Comparison of ENCODE assay signal across 9 cellular contexts in genomic region chr2:131495506-131495905, GRCh38. TPM values are rescaled to one million over a fixed set of nuclear protein-coding genes. Genes with fewer than 3 reads are reported as not detected.
A peak's percentile ranks its signal among the peaks of the same experiment; 100 is the strongest.
DNase-seq lines count a peak whose midpoint lies in the region; ATAC-seq, FAIRE-seq and TF ChIP-seq lines count a peak whose summit lies in the region.
"Not testable (repeated sequence)": the region's sequence is repeated elsewhere in the genome, so short reads cannot be mapped to it uniquely, and the experiment has no call there.
"Had no signal": no experiment of that assay in that cellular context is flagged by ENCODE, and none has a peak within 500 bp of the region (broad histone marks: within the 10 kb centered on the region; RNA-seq: fewer than 3 reads in every experiment).

No MANE protein-coding gene starts in this region.

- H3T11ph ChIP-seq in H9 (ENCODE audit: low read length): not testable (repeated sequence)

- not testable (repeated sequence) for TF ChIP-seq EP300 in K562 (IDR thresholded peaks at IDR 0.05; ENCODE audit: low read length)

- peak overlapping the region; percentile 1 to 68 (median 56) for H3K27ac Mint-ChIP-seq in CD4-positive, CD25-positive, alpha-beta regulatory T cell
- H3K27ac Mint-ChIP-seq in H9; activated CD4-positive, alpha-beta memory T cell treated with anti-CD3 and anti-CD28 coated beads, Interleukin-2, amount 10 ng/mL, durations not matched to agents 7 days and 5 days; activated T-helper 2 cell treated with anti-CD3 and anti-CD28 coated beads, Interferon-gamma antibody, Interleukin-2, Interleukin-4, amounts not matched to agents 10 μg/mL and 5 μg/mL and 100 μg/mL, durations not matched to agents 14 hours and 24 hours and 36 hours; progenitor cell of endocrine pancreas: not testable (repeated sequence)
- H3K27ac Mint-ChIP-seq in T-helper 1 cell treated with Interleukin-12 subunit alpha and Interleukin-12 subunit beta and Interleukin-4 antibody, amounts not matched to agents 30 μg/mL and 1 μg/mL, for 36 hours: peak overlapping the region; percentile 14
- peak overlapping the region in 5 of 9 donors; percentile 28 to 74 (median 63) for H3K27ac Mint-ChIP-seq in naive thymus-derived CD4-positive, alpha-beta T cell

- H3K14ac ChIP-seq in H9 (ENCODE audit: insufficient read depth, low read length): not testable (repeated sequence)

- peaks cover 22% of the 10 kb centered on the region for H3K4me1 ChIP-seq in CD4-positive, CD25-positive, alpha-beta regulatory T cell (ENCODE audit: control insufficient read depth, insufficient read depth, low read length, poor library complexity, severe bottlenecking)
- not testable (repeated sequence) for H3K4me1 ChIP-seq in H9 (ENCODE audit: insufficient read depth, low read length)
- H3K4me1 ChIP-seq in K562 (replicated peaks in 1 of 2; ENCODE audit: control insufficient read depth in 2 of 2, insufficient read depth in 2 of 2, low read length in 2 of 2): peaks cover 6 to 22% of the 10 kb centered on the region in 2 experiments; a peak in 4 of 5 replicates
- H3K4me1 ChIP-seq in naive thymus-derived CD4-positive, alpha-beta T cell (ENCODE audit: control insufficient read depth in 2 of 2, insufficient read depth in 2 of 2, low read length in 2 of 2): peaks cover 9 to 12% of the 10 kb centered on the region in 2 donors

- BruUV-seq in K562 (replicated peaks; lab: Mats Ljungman, UMichigan): not testable (repeated sequence)

- H2BK15ac ChIP-seq in H9 (ENCODE audit: low read depth, low read length): not testable (repeated sequence)

- intact Hi-C loops in activated T-helper 2 cell treated with anti-CD3 and anti-CD28 coated beads, Interferon-gamma antibody, Interleukin-2, Interleukin-4, amounts not matched to agents 10 μg/mL and 5 μg/mL and 100 μg/mL, durations not matched to agents 14 hours and 24 hours and 36 hours (cut with micrococcal nuclease); K562 (cut with micrococcal nuclease): not testable (repeated sequence)
- intact Hi-C loops in naive thymus-derived CD4-positive, alpha-beta T cell (cut with micrococcal nuclease): loop anchor here (10.0 kb wide), 2 partner anchors 671 to 1121 kb away; no protein-coding TSS in a partner anchor

- H3K9ac ChIP-seq in H9 (ENCODE audit: extremely low read depth, insufficient read length, low read length); K562 (ENCODE audit: insufficient read depth in 1 of 2, low read depth in 2 of 2, low read length in 2 of 2): not testable (repeated sequence)

- not testable (repeated sequence) for H4K8ac ChIP-seq in H9 (replicated peaks; ENCODE audit: insufficient read length, low read depth, low read length)

- not testable (repeated sequence) for H2AK5ac ChIP-seq in H9 (ENCODE audit: insufficient read length, low read length)

- H3K4me3 Mint-ChIP-seq in CD4-positive, CD25-positive, alpha-beta regulatory T cell: peak overlapping the region; percentile 57 to 100 (median 77)
- H3K4me3 Mint-ChIP-seq in H9: peak overlapping the region; percentile 35 to 42; a peak in 3 of 5 replicates
- peak overlapping the region; percentile 23 for H3K4me3 Mint-ChIP-seq in T-helper 1 cell treated with Interleukin-12 subunit alpha and Interleukin-12 subunit beta and Interleukin-4 antibody, amounts not matched to agents 30 μg/mL and 1 μg/mL, for 36 hours
- peak overlapping the region; percentile 25 for H3K4me3 Mint-ChIP-seq in activated CD4-positive, alpha-beta memory T cell treated with anti-CD3 and anti-CD28 coated beads, Interleukin-2, amount 10 ng/mL, durations not matched to agents 7 days and 5 days
- H3K4me3 Mint-ChIP-seq in activated T-helper 2 cell treated with anti-CD3 and anti-CD28 coated beads, Interferon-gamma antibody, Interleukin-2, Interleukin-4, amounts not matched to agents 10 μg/mL and 5 μg/mL and 100 μg/mL, durations not matched to agents 14 hours and 24 hours and 36 hours (ENCODE audit: low read depth): peak overlapping the region; percentile 47
- peak overlapping the region; percentile 33 to 93 (median 44) for H3K4me3 Mint-ChIP-seq in naive thymus-derived CD4-positive, alpha-beta T cell
- H3K4me3 Mint-ChIP-seq in progenitor cell of endocrine pancreas (ENCODE audit: low read depth): peak overlapping the region; percentile 98

- not testable (repeated sequence) for H3K9me1 ChIP-seq in K562 (ENCODE audit: control insufficient read depth, insufficient read depth, low read length)

- H3K36me3 ChIP-seq in CD4-positive, CD25-positive, alpha-beta regulatory T cell (ENCODE audit: control insufficient read depth, insufficient read depth, low read length): peaks cover 18% of the 10 kb centered on the region
- peaks cover 40% of the 10 kb centered on the region; the same call in 2 of the 3 replicates for H3K36me3 ChIP-seq in K562 (ENCODE audit: control insufficient read depth, insufficient read depth, low read length)
- H3K36me3 ChIP-seq in naive thymus-derived CD4-positive, alpha-beta T cell (ENCODE audit: control insufficient read depth in 2 of 3, insufficient read depth in 3 of 3, low read length in 3 of 3): peaks cover 0 to 27% (median 0%) of the 10 kb centered on the region in 3 experiments

- H4K5ac ChIP-seq in H9 (ENCODE audit: insufficient read length, low read depth, low read length): not testable (repeated sequence)

- H3K27me3 Mint-ChIP-seq in CD4-positive, CD25-positive, alpha-beta regulatory T cell; H9 (ENCODE audit: low read depth); T-helper 1 cell treated with Interleukin-12 subunit alpha and Interleukin-12 subunit beta and Interleukin-4 antibody, amounts not matched to agents 30 μg/mL and 1 μg/mL, for 36 hours (ENCODE audit: low read depth); activated CD4-positive, alpha-beta memory T cell treated with anti-CD3 and anti-CD28 coated beads, Interleukin-2, amount 10 ng/mL, durations not matched to agents 7 days and 5 days; activated T-helper 2 cell treated with anti-CD3 and anti-CD28 coated beads, Interferon-gamma antibody, Interleukin-2, Interleukin-4, amounts not matched to agents 10 μg/mL and 5 μg/mL and 100 μg/mL, durations not matched to agents 14 hours and 24 hours and 36 hours (ENCODE audit: low read depth); naive thymus-derived CD4-positive, alpha-beta T cell; progenitor cell of endocrine pancreas: not testable (repeated sequence)

- not testable (repeated sequence) for H3K4me2 ChIP-seq in H9 (ENCODE audit: insufficient read depth, insufficient read length, low read length); K562 (ENCODE audit: insufficient read depth, low read length)

- not testable (repeated sequence) for H3K18ac ChIP-seq in H9 (ENCODE audit: insufficient read length, low read depth, low read length)

- H3K23ac ChIP-seq in H9 (ENCODE audit: insufficient read length, low read depth, low read length): not testable (repeated sequence)

- not testable (repeated sequence) for H3K23me2 ChIP-seq in H9 (ENCODE audit: insufficient read length, low read depth, low read length, poor library complexity, severe bottlenecking)

- H2BK12ac ChIP-seq in H9 (ENCODE audit: insufficient read length, low read depth, low read length): not testable (repeated sequence)

- DNase-seq in CD4-positive, CD25-positive, alpha-beta regulatory T cell; H9; activated CD4-positive, alpha-beta memory T cell treated with anti-CD3 and anti-CD28 coated beads, Interleukin-2, amount 10 ng/mL, durations not matched to agents 7 days and 5 days; activated T-helper 2 cell treated with anti-CD3 and anti-CD28 coated beads, Interferon-gamma antibody, Interleukin-2, Interleukin-4, amounts not matched to agents 10 μg/mL and 5 μg/mL and 100 μg/mL, durations not matched to agents 14 hours and 24 hours and 36 hours (ENCODE audit: low spot score); naive thymus-derived CD4-positive, alpha-beta T cell; progenitor cell of endocrine pancreas (ENCODE audit: low spot score, unreplicated experiment): not testable (repeated sequence)
- DNase-seq in K562 (ENCODE audit: extremely low read depth in 1 of 4, low spot score in 3 of 4): peak in 1 of 4 experiments; percentile 40

- H3K27ac ChIP-seq in CD4-positive, CD25-positive, alpha-beta regulatory T cell (ENCODE audit: insufficient read depth, low read length, poor library complexity, severe bottlenecking); H9 (ENCODE audit: insufficient read length, low read depth, low read length); K562 (ENCODE audit: extremely low read depth, low read depth, low read length); naive thymus-derived CD4-positive, alpha-beta T cell (ENCODE audit: low read depth, low read length): not testable (repeated sequence)

- not testable (repeated sequence) for H3K4ac ChIP-seq in H9 (ENCODE audit: low read depth, low read length)

- CTCF ChIA-PET in activated CD4-positive, alpha-beta memory T cell treated with anti-CD3 and anti-CD28 coated beads, Interleukin-2, amount 10 ng/mL, durations not matched to agents 7 days and 5 days (lab: Charles Lee); K562 (lab: Yijun Ruan, JAX; ENCODE audit: low intra/inter-chr PET ratio); naive thymus-derived CD4-positive, alpha-beta T cell (lab: Charles Lee): not testable (repeated sequence)

- in situ Hi-C loops in K562 (cut with MboI): not testable (repeated sequence)

- H3K56ac ChIP-seq in H9 (ENCODE audit: insufficient read length, low read depth, low read length): not testable (repeated sequence)

- H3K79me1 ChIP-seq in H9 (ENCODE audit: insufficient read depth, low read depth, low read length, poor library complexity, severe bottlenecking): not testable (repeated sequence)

- not testable (repeated sequence) for H4K20me1 ChIP-seq in H9 (ENCODE audit: control insufficient read depth, insufficient read depth, insufficient read length); K562 (replicated peaks; ENCODE audit: control insufficient read depth, insufficient read depth, low read length)

- H3K36me3 Mint-ChIP-seq in CD4-positive, CD25-positive, alpha-beta regulatory T cell; progenitor cell of endocrine pancreas (ENCODE audit: insufficient read depth): not testable (repeated sequence)
- H3K36me3 Mint-ChIP-seq in H9 (ENCODE audit: insufficient read depth in 1 of 3, low read depth in 3 of 3): peaks cover 13 to 29% (median 27%) of the 10 kb centered on the region in 3 experiments; a peak in 6 of 7 replicates
- peaks cover 21% of the 10 kb centered on the region for H3K36me3 Mint-ChIP-seq in T-helper 1 cell treated with Interleukin-12 subunit alpha and Interleukin-12 subunit beta and Interleukin-4 antibody, amounts not matched to agents 30 μg/mL and 1 μg/mL, for 36 hours (ENCODE audit: low read depth)
- peaks cover 44% of the 10 kb centered on the region for H3K36me3 Mint-ChIP-seq in activated CD4-positive, alpha-beta memory T cell treated with anti-CD3 and anti-CD28 coated beads, Interleukin-2, amount 10 ng/mL, durations not matched to agents 7 days and 5 days (ENCODE audit: low read depth)
- peaks cover 35% of the 10 kb centered on the region for H3K36me3 Mint-ChIP-seq in activated T-helper 2 cell treated with anti-CD3 and anti-CD28 coated beads, Interferon-gamma antibody, Interleukin-2, Interleukin-4, amounts not matched to agents 10 μg/mL and 5 μg/mL and 100 μg/mL, durations not matched to agents 14 hours and 24 hours and 36 hours (ENCODE audit: low read depth)
- peaks cover 5 to 15% (median 5%) of the 10 kb centered on the region in 5 donors for H3K36me3 Mint-ChIP-seq in naive thymus-derived CD4-positive, alpha-beta T cell

- H4K91ac ChIP-seq in H9 (ENCODE audit: insufficient read length, low read depth, low read length): not testable (repeated sequence)

- peaks cover 20% of the 10 kb centered on the region; the same call in 1 of the 2 replicates for H3K79me2 ChIP-seq in H9 (ENCODE audit: insufficient read depth, low read length)
- peaks cover 76% of the 10 kb centered on the region for H3K79me2 ChIP-seq in K562 (ENCODE audit: control insufficient read depth, insufficient read depth, low read length)

- not testable (repeated sequence) for TF ChIP-seq POLR2A in K562 (conservative IDR thresholded peaks at IDR 0.05)

- POLR2A ChIA-PET in activated CD4-positive, alpha-beta memory T cell treated with anti-CD3 and anti-CD28 coated beads, Interleukin-2, amount 10 ng/mL, durations not matched to agents 7 days and 5 days (lab: Charles Lee): interaction anchor here (1.2 kb wide), 1 partner anchor 12 kb away, joined by 4 read pairs; no protein-coding TSS in a partner anchor
- POLR2A ChIA-PET in K562 (lab: Yijun Ruan, JAX): interaction anchor here (0.6 to 0.8 kb wide), 2 partner anchors 9 to 87 kb away, joined by 3 read pairs; no protein-coding TSS in a partner anchor
- POLR2A ChIA-PET in naive thymus-derived CD4-positive, alpha-beta T cell (lab: Charles Lee): not testable (repeated sequence)

- not testable (repeated sequence) for FAIRE-seq in K562 (lab: Jason Lieb, UNC)

- peaks cover 0 to 45% (median 16%) of the 10 kb centered on the region in 4 donors for H3K4me1 Mint-ChIP-seq in CD4-positive, CD25-positive, alpha-beta regulatory T cell
- peaks cover 4 to 14% of the 10 kb centered on the region in 2 experiments; a peak in 3 of 4 replicates for H3K4me1 Mint-ChIP-seq in H9
- H3K4me1 Mint-ChIP-seq in T-helper 1 cell treated with Interleukin-12 subunit alpha and Interleukin-12 subunit beta and Interleukin-4 antibody, amounts not matched to agents 30 μg/mL and 1 μg/mL, for 36 hours (ENCODE audit: low read depth): peaks cover 31% of the 10 kb centered on the region
- peaks cover 61% of the 10 kb centered on the region for H3K4me1 Mint-ChIP-seq in activated CD4-positive, alpha-beta memory T cell treated with anti-CD3 and anti-CD28 coated beads, Interleukin-2, amount 10 ng/mL, durations not matched to agents 7 days and 5 days
- H3K4me1 Mint-ChIP-seq in activated T-helper 2 cell treated with anti-CD3 and anti-CD28 coated beads, Interferon-gamma antibody, Interleukin-2, Interleukin-4, amounts not matched to agents 10 μg/mL and 5 μg/mL and 100 μg/mL, durations not matched to agents 14 hours and 24 hours and 36 hours (ENCODE audit: low read depth): peaks cover 30% of the 10 kb centered on the region
- H3K4me1 Mint-ChIP-seq in naive thymus-derived CD4-positive, alpha-beta T cell: peaks cover 19 to 44% (median 37%) of the 10 kb centered on the region in 7 donors
- H3K4me1 Mint-ChIP-seq in progenitor cell of endocrine pancreas (ENCODE audit: low read depth): not testable (repeated sequence)

- ATAC-seq in CD4-positive, CD25-positive, alpha-beta regulatory T cell (ENCODE audit: low read depth in 2 of 2); K562; naive thymus-derived CD4-positive, alpha-beta T cell: not testable (repeated sequence)

- TF ChIP-seq CTCF in H9 (conservative IDR thresholded peaks at IDR 0.05); K562 (IDR thresholded peaks at IDR 0.05 in 2 of 3, conservative IDR thresholded peaks at IDR 0.05 in 1 of 3; ENCODE audit: insufficient read depth in 2 of 3, low read depth in 1 of 3, low read length in 3 of 3); progenitor cell of endocrine pancreas (IDR thresholded peaks at IDR 0.05; ENCODE audit: unreplicated experiment): not testable (repeated sequence)

- H3K27me3 ChIP-seq in CD4-positive, CD25-positive, alpha-beta regulatory T cell (ENCODE audit: control insufficient read depth, insufficient read depth, low read length); H9 (ENCODE audit: insufficient read depth, low read length); K562 (ENCODE audit: control insufficient read depth in 2 of 2, insufficient read depth in 2 of 2, low read length in 2 of 2); naive thymus-derived CD4-positive, alpha-beta T cell (ENCODE audit: control insufficient read depth in 2 of 2, insufficient read depth in 2 of 2, low read length in 2 of 2): not testable (repeated sequence)

- H2AFZ ChIP-seq in H9 (ENCODE audit: low read length); K562 (ENCODE audit: low read depth, low read length): not testable (repeated sequence)

- H2BK120ac ChIP-seq in H9 (ENCODE audit: low read depth, low read length, poor library complexity, severe bottlenecking): not testable (repeated sequence)

- TF ChIP-seq RAD21 in K562 (CRISPR knock-in tag; conservative IDR thresholded peaks at IDR 0.05 in 1 of 2, IDR thresholded peaks at IDR 0.05 in 1 of 2): not testable (repeated sequence)

- not testable (repeated sequence) for H2BK20ac ChIP-seq in H9 (ENCODE audit: low read depth, low read length, poor library complexity, severe bottlenecking)

- H3K9me3 ChIP-seq in CD4-positive, CD25-positive, alpha-beta regulatory T cell (ENCODE audit: control insufficient read depth in 2 of 2, low read length in 2 of 2); H9 (ENCODE audit: control insufficient read depth, low read depth, low read length); K562 (replicated peaks; ENCODE audit: control insufficient read depth, insufficient read depth, low read depth, low read length); naive thymus-derived CD4-positive, alpha-beta T cell (ENCODE audit: control insufficient read depth in 2 of 3, low read length in 3 of 3): not testable (repeated sequence)

- no CpG with 5 or more reads among the region's 1 CpG for WGBS in H9 (ENCODE audit: extremely low coverage, insufficient read length, low lambda C conversion rate)
- WGBS in K562 (ENCODE audit: insufficient coverage, low coverage, missing lambda C conversion rate): 29% methylated on average over 1 of the region's 1 CpG

- H3K9me3 Mint-ChIP-seq in CD4-positive, CD25-positive, alpha-beta regulatory T cell; H9; T-helper 1 cell treated with Interleukin-12 subunit alpha and Interleukin-12 subunit beta and Interleukin-4 antibody, amounts not matched to agents 30 μg/mL and 1 μg/mL, for 36 hours; activated CD4-positive, alpha-beta memory T cell treated with anti-CD3 and anti-CD28 coated beads, Interleukin-2, amount 10 ng/mL, durations not matched to agents 7 days and 5 days; activated T-helper 2 cell treated with anti-CD3 and anti-CD28 coated beads, Interferon-gamma antibody, Interleukin-2, Interleukin-4, amounts not matched to agents 10 μg/mL and 5 μg/mL and 100 μg/mL, durations not matched to agents 14 hours and 24 hours and 36 hours; naive thymus-derived CD4-positive, alpha-beta T cell; progenitor cell of endocrine pancreas (ENCODE audit: low read depth): not testable (repeated sequence)

- H2BK5ac ChIP-seq in H9 (ENCODE audit: insufficient read length, low read length): not testable (repeated sequence)

- H3K4me3 ChIP-seq in CD4-positive, CD25-positive, alpha-beta regulatory T cell (ENCODE audit: low read depth, low read length); K562; naive thymus-derived CD4-positive, alpha-beta T cell (ENCODE audit: low read length): not testable (repeated sequence)

RNA-seq across cellular contexts. Expression of gene MZT2A, which starts 3.3 kb away (rescaled TPM):
- 97.9 TPM for total RNA-seq in CD4-positive, CD25-positive, alpha-beta regulatory T cell
- polyA plus RNA-seq in CD4-positive, CD25-positive, alpha-beta regulatory T cell: 100 to 1,000 TPM; 114 to 201 (median 151) TPM
- 127 and 144 TPM in 2 replicates for total RNA-seq in H9 (2021)
- total RNA-seq in activated CD4-positive, alpha-beta memory T cell treated with anti-CD3 and anti-CD28 coated beads, Interleukin-2, amount 10 ng/mL, durations not matched to agents 7 days and 5 days: 100 to 1,000 TPM; 249 to 267 TPM
- total RNA-seq in activated T-helper 2 cell treated with anti-CD3 and anti-CD28 coated beads, Interferon-gamma antibody, Interleukin-2, Interleukin-4, amounts not matched to agents 10 μg/mL and 5 μg/mL and 100 μg/mL, durations not matched to agents 14 hours and 24 hours and 36 hours: 124 and 130 TPM in 2 replicates
- 25.8 and 78.6 TPM in 2 replicates for total RNA-seq in K562 (2011; cell fraction: chromatin; rRNA removed; ENCODE audit: low replicate concordance)
- total RNA-seq in K562 (2011; cell fraction: nucleolus; rRNA removed): 83.4 and 85.7 TPM in 2 replicates
- total RNA-seq in K562 (2011; cell fraction: nucleoplasm; rRNA removed): 47.7 and 51.6 TPM in 2 replicates
- 355 and 449 TPM in 2 replicates for total RNA-seq in K562 (2014; rRNA removed)
- total RNA-seq in K562 (2014; rRNA removed; fragmentation: Illumina TruSeq; extraction: Trizol): 14.0 and 16.2 TPM in 2 replicates
- 101 and 116 TPM in 2 replicates for total RNA-seq in K562 (2015; rRNA removed; fragmentation: Illumina TruSeq; extraction: Trizol)
- total RNA-seq in K562 (2021): 261 and 263 TPM in 2 replicates
- polyA plus RNA-seq in K562 (2011; rRNA removed): 124 and 159 TPM in 2 replicates
- polyA plus RNA-seq in K562 (2011; cell fraction: cytosol; rRNA removed): 129 and 471 TPM in 2 replicates
- 79.8 and 83.1 TPM in 2 replicates for polyA plus RNA-seq in K562 (2011; cell fraction: nucleus; rRNA removed)
- polyA plus RNA-seq in K562 (2012): 211 and 226 TPM in 2 replicates
- polyA plus RNA-seq in K562 (2014; fragmentation: Illumina TruSeq; extraction: Trizol): 12.3 and 61.7 TPM in 2 replicates
- polyA plus RNA-seq in K562 (2014; fragmentation: Nextera tagmentation; extraction: Ambion mirVana): 10 to 100 TPM in 1 of 2 experiments, 1 to 10 TPM in 1; 5.8 to 10.8 TPM
- polyA plus RNA-seq in K562 (2014; rRNA removed): 313 and 341 TPM in 2 replicates
- polyA minus RNA-seq in K562 (2011; rRNA and poly(A)+ RNA removed): 11.0 and 12.8 TPM in 2 replicates
- 40.8 and 54.0 TPM in 2 replicates for polyA minus RNA-seq in K562 (2011; cell fraction: cytosol; rRNA and poly(A)+ RNA removed)
- polyA minus RNA-seq in K562 (2011; cell fraction: nucleus; rRNA and poly(A)+ RNA removed): 29.5 and 33.0 TPM in 2 replicates
- 100 to 1,000 TPM in 3 of 5 experiments, 10 to 100 TPM in 2; 44.9 to 134 (median 101) TPM for total RNA-seq in naive thymus-derived CD4-positive, alpha-beta T cell
- polyA plus RNA-seq in naive thymus-derived CD4-positive, alpha-beta T cell: 100 to 1,000 TPM; 117 to 144 TPM
- 69.5 and 84.9 TPM in 2 replicates for total RNA-seq in progenitor cell of endocrine pancreas

RNA-seq across cellular contexts. Expression of gene TUBA3D, which starts 19.6 kb away (rescaled TPM):
- total RNA-seq in CD4-positive, CD25-positive, alpha-beta regulatory T cell: not detected
- not detected for polyA plus RNA-seq in CD4-positive, CD25-positive, alpha-beta regulatory T cell
- 0.18 TPM in 1 of 2 replicates, not detected in the other for total RNA-seq in H9 (2021)
- total RNA-seq in activated CD4-positive, alpha-beta memory T cell treated with anti-CD3 and anti-CD28 coated beads, Interleukin-2, amount 10 ng/mL, durations not matched to agents 7 days and 5 days: not detected
- total RNA-seq in activated T-helper 2 cell treated with anti-CD3 and anti-CD28 coated beads, Interferon-gamma antibody, Interleukin-2, Interleukin-4, amounts not matched to agents 10 μg/mL and 5 μg/mL and 100 μg/mL, durations not matched to agents 14 hours and 24 hours and 36 hours: not detected in 2 replicates
- not detected in 2 replicates for total RNA-seq in K562 (2011; cell fraction: chromatin; rRNA removed; ENCODE audit: low replicate concordance)
- not detected in 2 replicates for total RNA-seq in K562 (2011; cell fraction: nucleolus; rRNA removed)
- not detected in 2 replicates for total RNA-seq in K562 (2011; cell fraction: nucleoplasm; rRNA removed)
- total RNA-seq in K562 (2014; rRNA removed): not detected in 2 replicates
- not detected in 2 replicates for total RNA-seq in K562 (2014; rRNA removed; fragmentation: Illumina TruSeq; extraction: Trizol)
- total RNA-seq in K562 (2015; rRNA removed; fragmentation: Illumina TruSeq; extraction: Trizol): not detected in 2 replicates
- not detected in 2 replicates for total RNA-seq in K562 (2021)
- 0.14 TPM in 1 of 2 replicates, not detected in the other for polyA plus RNA-seq in K562 (2011; rRNA removed)
- polyA plus RNA-seq in K562 (2011; cell fraction: cytosol; rRNA removed): 0.43 TPM in 1 of 2 replicates, not detected in the other
- 0.07 TPM in 1 of 2 replicates, not detected in the other for polyA plus RNA-seq in K562 (2011; cell fraction: nucleus; rRNA removed)
- 0.20 and 0.44 TPM in 2 replicates for polyA plus RNA-seq in K562 (2012)
- not detected in 2 replicates for polyA plus RNA-seq in K562 (2014; fragmentation: Illumina TruSeq; extraction: Trizol)
- polyA plus RNA-seq in K562 (2014; fragmentation: Nextera tagmentation; extraction: Ambion mirVana): not detected
- polyA plus RNA-seq in K562 (2014; rRNA removed): not detected in 2 replicates
- polyA minus RNA-seq in K562 (2011; rRNA and poly(A)+ RNA removed): not detected in 2 replicates
- not detected in 2 replicates for polyA minus RNA-seq in K562 (2011; cell fraction: cytosol; rRNA and poly(A)+ RNA removed)
- not detected in 2 replicates for polyA minus RNA-seq in K562 (2011; cell fraction: nucleus; rRNA and poly(A)+ RNA removed)
- total RNA-seq in naive thymus-derived CD4-positive, alpha-beta T cell: not detected
- not detected for polyA plus RNA-seq in naive thymus-derived CD4-positive, alpha-beta T cell
- not detected in 2 replicates for total RNA-seq in progenitor cell of endocrine pancreas
- total RNA-seq: G401 had no signal

RNA-seq across cellular contexts. Expression of gene CCDC74A, which starts 32.2 kb away (rescaled TPM):
- total RNA-seq in CD4-positive, CD25-positive, alpha-beta regulatory T cell: 0.49 TPM
- under 1 TPM in 2 of 4 donors, not detected in 2; 0.29 to 0.31 TPM for polyA plus RNA-seq in CD4-positive, CD25-positive, alpha-beta regulatory T cell
- 10.0 and 10.8 TPM in 2 replicates for total RNA-seq in H9 (2021)
- 1 to 10 TPM; 4.5 to 5.2 TPM for total RNA-seq in activated CD4-positive, alpha-beta memory T cell treated with anti-CD3 and anti-CD28 coated beads, Interleukin-2, amount 10 ng/mL, durations not matched to agents 7 days and 5 days
- 2.8 and 3.3 TPM in 2 replicates for total RNA-seq in activated T-helper 2 cell treated with anti-CD3 and anti-CD28 coated beads, Interferon-gamma antibody, Interleukin-2, Interleukin-4, amounts not matched to agents 10 μg/mL and 5 μg/mL and 100 μg/mL, durations not matched to agents 14 hours and 24 hours and 36 hours
- 34.1 and 111 TPM in 2 replicates for total RNA-seq in K562 (2011; cell fraction: chromatin; rRNA removed; ENCODE audit: low replicate concordance)
- total RNA-seq in K562 (2011; cell fraction: nucleolus; rRNA removed): 65.5 and 86.6 TPM in 2 replicates
- total RNA-seq in K562 (2011; cell fraction: nucleoplasm; rRNA removed): 51.4 and 61.8 TPM in 2 replicates
- 19.5 and 28.0 TPM in 2 replicates for total RNA-seq in K562 (2014; rRNA removed)
- total RNA-seq in K562 (2014; rRNA removed; fragmentation: Illumina TruSeq; extraction: Trizol): 3.7 and 4.3 TPM in 2 replicates
- 9.5 and 9.6 TPM in 2 replicates for total RNA-seq in K562 (2015; rRNA removed; fragmentation: Illumina TruSeq; extraction: Trizol)
- 12.5 and 13.1 TPM in 2 replicates for total RNA-seq in K562 (2021)
- polyA plus RNA-seq in K562 (2011; rRNA removed): 22.1 and 29.0 TPM in 2 replicates
- polyA plus RNA-seq in K562 (2011; cell fraction: cytosol; rRNA removed): 19.9 and 23.2 TPM in 2 replicates
- 128 and 170 TPM in 2 replicates for polyA plus RNA-seq in K562 (2011; cell fraction: nucleus; rRNA removed)
- polyA plus RNA-seq in K562 (2012): 11.6 and 20.5 TPM in 2 replicates
- polyA plus RNA-seq in K562 (2014; fragmentation: Illumina TruSeq; extraction: Trizol): 8.8 and 11.0 TPM in 2 replicates
- 1 to 10 TPM; 1.1 to 1.3 TPM for polyA plus RNA-seq in K562 (2014; fragmentation: Nextera tagmentation; extraction: Ambion mirVana)
- polyA plus RNA-seq in K562 (2014; rRNA removed): 25.1 and 38.1 TPM in 2 replicates
- 4.6 and 4.9 TPM in 2 replicates for polyA minus RNA-seq in K562 (2011; rRNA and poly(A)+ RNA removed)
- 5.3 and 10.2 TPM in 2 replicates for polyA minus RNA-seq in K562 (2011; cell fraction: cytosol; rRNA and poly(A)+ RNA removed)
- 20.9 and 21.0 TPM in 2 replicates for polyA minus RNA-seq in K562 (2011; cell fraction: nucleus; rRNA and poly(A)+ RNA removed)
- total RNA-seq in naive thymus-derived CD4-positive, alpha-beta T cell: 1 to 10 TPM in 1 of 5 experiments, under 1 TPM in 3, not detected in 1; 0.38 to 2.4 (median 0.71) TPM
- not detected for polyA plus RNA-seq in naive thymus-derived CD4-positive, alpha-beta T cell
- 11.8 and 12.5 TPM in 2 replicates for total RNA-seq in progenitor cell of endocrine pancreas

Comparison
In these comparisons a context has a peak if more than half of its experiments do, and no peak if none do; other contexts are left out.
1. H3K4me3 Mint-ChIP-seq: peak in every context shown above with its lines; median percentile 98 in progenitor cell of endocrine pancreas; 77 in CD4-positive, CD25-positive, alpha-beta regulatory T cell; 47 in activated T-helper 2 cell treated with anti-CD3 and anti-CD28 coated beads, Interferon-gamma antibody, Interleukin-2, Interleukin-4, amounts not matched to agents 10 μg/mL and 5 μg/mL and 100 μg/mL, durations not matched to agents 14 hours and 24 hours and 36 hours; 44 in naive thymus-derived CD4-positive, alpha-beta T cell; 38 in H9; 25 in activated CD4-positive, alpha-beta memory T cell treated with anti-CD3 and anti-CD28 coated beads, Interleukin-2, amount 10 ng/mL, durations not matched to agents 7 days and 5 days; 23 in T-helper 1 cell treated with Interleukin-12 subunit alpha and Interleukin-12 subunit beta and Interleukin-4 antibody, amounts not matched to agents 30 μg/mL and 1 μg/mL, for 36 hours.